18 cellular contexts compared by ENCODE assay signal in the genomic region with DNA sequence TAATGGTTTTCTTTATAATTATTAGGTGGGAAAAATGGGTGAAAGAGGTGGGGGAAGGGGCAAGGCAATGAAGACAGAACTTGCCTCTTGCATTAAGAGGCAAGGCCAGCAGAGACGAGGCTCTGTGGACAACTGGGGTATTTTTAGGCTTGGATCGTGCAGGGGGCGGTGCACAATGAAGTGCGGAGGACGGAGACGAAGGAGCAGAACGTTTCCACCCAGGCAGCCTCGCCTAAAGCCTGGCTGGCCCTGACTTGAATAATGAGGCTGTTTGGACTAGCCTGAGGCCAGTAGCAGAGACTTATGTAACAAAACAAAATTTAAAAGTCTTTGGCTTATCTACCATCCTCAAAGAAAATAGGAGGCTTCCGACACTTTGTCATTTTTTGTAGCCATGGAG.
A peak's percentile ranks its signal among the peaks of the same experiment; 100 is the strongest.
DNase-seq lines count a peak whose midpoint lies in the region; FAIRE-seq and TF ChIP-seq lines count a peak whose summit lies in the region.
"Had no signal": no experiment of that assay in that cellular context is flagged by ENCODE, and none has a peak within 500 bp of the region (broad histone marks: within the 10 kb centered on the region; RNA-seq: fewer than 3 reads in every experiment).

No MANE protein-coding gene starts in this region.

- no peak overlapping the region for H2BK15ac ChIP-seq in neuronal stem cell (ENCODE audit: low read length)

- intact Hi-C loops in testis (cut with DNase I; ENCODE audit: low total_unique reads): no loop called here

- H3K27ac ChIP-seq in BLaER1: no peak overlapping the region
- no peak overlapping the region for H3K27ac ChIP-seq in testis
- no peak overlapping the region for H3K27ac ChIP-seq in neuronal stem cell (replicated peaks; ENCODE audit: low read length)

- H4K8ac ChIP-seq in neuronal stem cell (ENCODE audit: low read depth, low read length): no peak overlapping the region

- peak; percentile 38 for DNase-seq in NCI-H2227 (lab: John Stamatoyannopoulos, UW; ENCODE audit: unreplicated experiment)
- peak; percentile 21 for DNase-seq in ecto neural progenitor cell (ENCODE audit: low spot score)
- DNase-seq in testis: peak; percentile 21
- no peak for DNase-seq in NAMALWA (ENCODE audit: low spot score)
- DNase-seq in GM19239 (ENCODE audit: insufficient read length, low spot score): no peak
- no peak for DNase-seq in neuronal stem cell (ENCODE audit: low spot score)
- DNase-seq: BE2C; CD4-positive, alpha-beta memory T cell; DMS153; DND-41; EL; GOT3; H7; HFFc6; KG1 had no signal

- no peak overlapping the region for H3K18ac ChIP-seq in neuronal stem cell (ENCODE audit: low read length)

- H4K91ac ChIP-seq in neuronal stem cell (ENCODE audit: low read depth, low read length, poor library complexity): no peak overlapping the region

- H3K4me2 ChIP-seq in BLaER1 (peak overlapping the region; percentile 50), neuronal stem cell (ENCODE audit: insufficient read depth, low read length, poor library complexity, severe bottlenecking) (no peak overlapping the region)

- H3K9me3 ChIP-seq in BLaER1 (no peaks in the 10 kb centered on the region), testis (no peaks in the 10 kb centered on the region), neuronal stem cell (replicated peaks in 1 of 2; ENCODE audit: control insufficient read depth in 2 of 2, insufficient read depth in 1 of 2, low read depth in 1 of 2, low read length in 2 of 2) (no peaks in the 10 kb centered on the region)
- H3K9me3 ChIP-seq: BE2C had no signal

- no peak overlapping the region for H2AFZ ChIP-seq in neuronal stem cell (ENCODE audit: low read length)

- H3K14ac ChIP-seq in neuronal stem cell (ENCODE audit: low read length): no peak overlapping the region

- no peak overlapping the region for H2BK120ac ChIP-seq in neuronal stem cell (ENCODE audit: low read depth, low read length)

- H3K4me3 ChIP-seq in BLaER1: no peak overlapping the region
- H3K4me3 ChIP-seq in testis: no peak overlapping the region
- no peak overlapping the region for H3K4me3 ChIP-seq in neuronal stem cell (ENCODE audit: low read length in 2 of 2)

- H3K27me3 ChIP-seq in BLaER1 (no peaks in the 10 kb centered on the region), testis (no peaks in the 10 kb centered on the region), neuronal stem cell (ENCODE audit: control insufficient read depth in 3 of 3, insufficient read depth in 3 of 3, low read depth in 1 of 3, low read length in 3 of 3) (no peaks in the 10 kb centered on the region)
- H3K27me3 ChIP-seq: BE2C had no signal

- no peak for FAIRE-seq in GM19239 (lab: Jason Lieb, UNC)
- FAIRE-seq: GM12892, GM18507 had no signal

- H3K4me1 ChIP-seq in BLaER1: peaks cover 30% of the 10 kb centered on the region
- H3K4me1 ChIP-seq in testis: no peaks in the 10 kb centered on the region
- peaks cover 12 to 18% of the 10 kb centered on the region in 2 donors for H3K4me1 ChIP-seq in neuronal stem cell (ENCODE audit: control insufficient read depth in 2 of 2, insufficient read depth in 1 of 2, low read depth in 1 of 2, low read length in 2 of 2)
- H3K4me1 ChIP-seq: BE2C had no signal

- H4K20me1 ChIP-seq in BLaER1: no peaks in the 10 kb centered on the region

- no peak for TF ChIP-seq POLR2A in testis (IDR thresholded peaks at IDR 0.05)

- H3K4ac ChIP-seq in neuronal stem cell (ENCODE audit: low read length): no peak overlapping the region

- no peak for TF ChIP-seq CTCF in testis (IDR thresholded peaks at IDR 0.05)

- H3K9ac ChIP-seq in BLaER1: no peak overlapping the region
- H3K9ac ChIP-seq in neuronal stem cell (ENCODE audit: low read depth, low read length, poor library complexity): no peak overlapping the region

- H3K36me3 ChIP-seq in BLaER1 (no peaks in the 10 kb centered on the region), testis (ENCODE audit: low read depth, missing control alignments) (no peaks in the 10 kb centered on the region), neuronal stem cell (replicated peaks in 1 of 2; ENCODE audit: control insufficient read depth in 2 of 2, insufficient read depth in 2 of 2, low read length in 2 of 2) (no peaks in the 10 kb centered on the region)
- H3K36me3 ChIP-seq: BE2C had no signal

- H2AK5ac ChIP-seq in neuronal stem cell (ENCODE audit: low read depth, low read length): no peak overlapping the region

- H3K79me1 ChIP-seq in neuronal stem cell (ENCODE audit: low read depth, low read length): no peaks in the 10 kb centered on the region

- WGBS in testis, 2 donors: 32 to 37% methylated on average over 9 of the region's 9 CpGs
- no CpG with 5 or more reads among the region's 9 CpGs for WGBS in neuronal stem cell (ENCODE audit: extremely low coverage in 2 of 2, insufficient read length in 2 of 2, insufficient replicate concordance in 1 of 2), 2 donors

- no peak overlapping the region for H2BK12ac ChIP-seq in neuronal stem cell (ENCODE audit: low read length)

- no peak overlapping the region for H3K23ac ChIP-seq in neuronal stem cell (ENCODE audit: low read depth, low read length, poor library complexity)

- H2BK5ac ChIP-seq in neuronal stem cell (ENCODE audit: low read length): no peak overlapping the region

Comparison
In these comparisons a context has a peak if more than half of its experiments do, and no peak if none do; other contexts are left out.
1. DNase-seq: peak in NCI-H2227 (single experiment), ecto neural progenitor cell (single experiment) and testis (single experiment); none in NAMALWA (single experiment), GM19239 (single experiment) and neuronal stem cell (single experiment).